ENCODE assay signal across 1 cellular context in genomic region chr15:84747423-84748273, GRCh38.
TF ChIP-seq lines count a peak whose summit lies in the region.

No MANE protein-coding gene starts in this region.

TF ChIP-seq in HepG2, 621 proteins besides CTCF, POLR2A, EP300 and RAD21 (continued from another document and continues in another):
- TF ChIP-seq ZNF318 (CRISPR knock-in tag; IDR thresholded peaks at IDR 0.05) (0 out of 2 replicates have a peak, but pooled peaks have one; percentile 19), ZNF713 (CRISPR knock-in tag; IDR thresholded peaks at IDR 0.05) (no peak), ATF7-NPFF (CRISPR knock-in tag; IDR thresholded peaks at IDR 0.05; ENCODE audit: low read depth) (no peak), EZH2 (conservative IDR thresholded peaks at IDR 0.05; ENCODE audit: low read depth, low read length) (no peak), ZBTB37 (CRISPR knock-in tag; IDR thresholded peaks at IDR 0.05) (no peak), ELF4 (CRISPR knock-in tag; IDR thresholded peaks at IDR 0.05; ENCODE audit: borderline replicate concordance) (no peak), ZSCAN31 (CRISPR knock-in tag; IDR thresholded peaks at IDR 0.05; ENCODE audit: low read depth) (peak; percentile 82; the same call in 1 of the 2 replicates), RXRB (CRISPR knock-in tag; IDR thresholded peaks at IDR 0.05; ENCODE audit: borderline replicate concordance) (no peak), ELF3 (CRISPR knock-in tag; IDR thresholded peaks at IDR 0.05) (no peak), PRDM4 (CRISPR knock-in tag; IDR thresholded peaks at IDR 0.05; ENCODE audit: borderline replicate concordance) (no peak), FUBP1 (CRISPR knock-in tag; IDR thresholded peaks at IDR 0.05; ENCODE audit: borderline replicate concordance) (no peak), NCOR1 (IDR thresholded peaks at IDR 0.05; ENCODE audit: borderline replicate concordance, low read length) (no peak), ZNF678 (CRISPR knock-in tag; IDR thresholded peaks at IDR 0.05) (no peak), ZNF784 (CRISPR knock-in tag; IDR thresholded peaks at IDR 0.05; ENCODE audit: borderline replicate concordance) (no peak), ZNF75D (CRISPR knock-in tag; IDR thresholded peaks at IDR 0.05; ENCODE audit: borderline replicate concordance) (no peak), SMC3 (IDR thresholded peaks at IDR 0.05; ENCODE audit: low read length) (no peak), SRY (CRISPR knock-in tag; IDR thresholded peaks at IDR 0.05) (no peak; the same call in 1 of the 2 replicates), NCOA2 (CRISPR knock-in tag; IDR thresholded peaks at IDR 0.05) (no peak), ZNF333 (CRISPR knock-in tag; IDR thresholded peaks at IDR 0.05; ENCODE audit: borderline replicate concordance) (no peak), HOXA5 (CRISPR knock-in tag; IDR thresholded peaks at IDR 0.05) (no peak), REST (IDR thresholded peaks at IDR 0.05; ENCODE audit: borderline replicate concordance in 1 of 2, low read depth in 1 of 2, low read length in 2 of 2) (no peak), ZNF569 (CRISPR knock-in tag; IDR thresholded peaks at IDR 0.05; ENCODE audit: borderline replicate concordance) (no peak), ZMYM2 (CRISPR knock-in tag; IDR thresholded peaks at IDR 0.05) (no peak), ZNF709 (CRISPR knock-in tag; IDR thresholded peaks at IDR 0.05) (0 out of 2 replicates have a peak, but pooled peaks have one; percentile 12), ZNF747 (CRISPR knock-in tag; IDR thresholded peaks at IDR 0.05; ENCODE audit: borderline replicate concordance) (0 out of 2 replicates have a peak, but pooled peaks have one; percentile 39), MXI1 (IDR thresholded peaks at IDR 0.05; ENCODE audit: borderline replicate concordance, low read depth, low read length) (no peak; the same call in 2 of the 3 replicates), ZSCAN20 (CRISPR knock-in tag; IDR thresholded peaks at IDR 0.05; ENCODE audit: borderline replicate concordance) (no peak), GFI1 (CRISPR knock-in tag; IDR thresholded peaks at IDR 0.05; ENCODE audit: borderline replicate concordance) (no peak), ZNF253 (CRISPR knock-in tag; IDR thresholded peaks at IDR 0.05; ENCODE audit: borderline replicate concordance) (no peak), IRF2 (CRISPR knock-in tag; IDR thresholded peaks at IDR 0.05) (0 out of 2 replicates have a peak, but pooled peaks have one; percentile 25), NBN (conservative IDR thresholded peaks at IDR 0.05) (no peak), XBP1 (CRISPR knock-in tag; IDR thresholded peaks at IDR 0.05) (no peak), AGO2 (optimal IDR thresholded peaks at IDR 0.05; ENCODE audit: low read depth, low read length) (peak; percentile 31), SNAPC2 (CRISPR knock-in tag; IDR thresholded peaks at IDR 0.05) (peak; percentile 75; the same call in 1 of the 2 replicates), ZSCAN25 (CRISPR knock-in tag; IDR thresholded peaks at IDR 0.05) (no peak), ZNF775 (CRISPR knock-in tag; IDR thresholded peaks at IDR 0.05; ENCODE audit: borderline replicate concordance) (no peak), MBNL3 (CRISPR knock-in tag; conservative IDR thresholded peaks at IDR 0.05) (no peak), MED13 (CRISPR knock-in tag; IDR thresholded peaks at IDR 0.05) (no peak), TCF7 (IDR thresholded peaks at IDR 0.05; ENCODE audit: low read depth) (no peak), CEBPG (CRISPR knock-in tag; IDR thresholded peaks at IDR 0.05) (no peak), KLF6 (CRISPR knock-in tag; IDR thresholded peaks at IDR 0.05) (no peak), ATF3 (CRISPR knock-in tag; IDR thresholded peaks at IDR 0.05) (peak; percentile 3; the same call in 1 of the 2 replicates), ZNF615 (CRISPR knock-in tag; IDR thresholded peaks at IDR 0.05; ENCODE audit: borderline replicate concordance) (no peak), KDM4B (CRISPR knock-in tag; IDR thresholded peaks at IDR 0.05) (no peak), NR1H2 (CRISPR knock-in tag; IDR thresholded peaks at IDR 0.05; ENCODE audit: borderline replicate concordance, low read depth) (no peak), ZNF367 (CRISPR knock-in tag; IDR thresholded peaks at IDR 0.05; ENCODE audit: borderline replicate concordance) (no peak)
